Comparison of ENCODE assay signal across 11 cellular contexts in genomic region chr21:45983981-45984551, GRCh38. TPM values are rescaled to one million over a fixed set of nuclear protein-coding genes. Genes with fewer than 3 reads are reported as not detected.
DNase-seq lines count a peak whose midpoint lies in the region; ATAC-seq, FAIRE-seq and TF ChIP-seq lines count a peak whose summit lies in the region.
"Had no signal": no experiment of that assay in that cellular context is flagged by ENCODE, and none has a peak within 500 bp of the region (broad histone marks: within the 10 kb centered on the region; RNA-seq: fewer than 3 reads in every experiment).

No MANE protein-coding gene starts in this region.

- FAIRE-seq in D721Med (lab: Jason Lieb, UNC) = no peak

- DNase-seq in Right ventricle myocardium inferior (ENCODE audit: missing footprints) (peak; percentile 83), cardiac septum (ENCODE audit: low spot score) (no peak), choroid plexus epithelial cell (ENCODE audit: low read depth) (no peak), aorta (peak; percentile 64 to 81), D721Med (ENCODE audit: insufficient read length, low spot score) (no peak), T-helper 9 cell (no peak)
- DNase-seq: H9 had no signal

- H3K4me3 ChIP-seq in choroid plexus epithelial cell (ENCODE audit: low read depth, low read length) = peak overlapping the region; percentile 74
- H3K4me3 ChIP-seq in mucosa of rectum (ENCODE audit: low read length in 2 of 2) = no peak overlapping the region
- no peak overlapping the region for H3K4me3 ChIP-seq in aorta (ENCODE audit: low read length in 2 of 2)

- peak; percentile 44 for ATAC-seq in Right ventricle myocardium inferior
- no peak for ATAC-seq in aorta (ENCODE audit: low FRiP score)
- no peak for ATAC-seq in GM18870 (IDR thresholded peaks at IDR 0.05; ENCODE audit: unreplicated experiment)
- ATAC-seq: CD8-positive, alpha-beta T cell had no signal

- TF ChIP-seq CTCF in choroid plexus epithelial cell (conservative IDR thresholded peaks at IDR 0.05; ENCODE audit: low read depth, low read length) = no peak
- TF ChIP-seq CTCF in D721Med (IDR thresholded peaks at IDR 0.05; ENCODE audit: insufficient read depth, missing control alignments) = no peak

- H3K27ac ChIP-seq in mucosa of rectum (ENCODE audit: low read depth in 2 of 2, low read length in 2 of 2) (peak overlapping the region; percentile 37 to 52), aorta (ENCODE audit: low read depth in 1 of 2, low read length in 2 of 2) (peak overlapping the region in 1 of 2 donors; percentile 37)
- H3K27ac ChIP-seq: epithelial cell of prostate had no signal

- H3K9me3 ChIP-seq in mucosa of rectum (ENCODE audit: control insufficient read depth in 2 of 2, low read length in 2 of 2) = no peaks in the 10 kb centered on the region
- no peaks in the 10 kb centered on the region for H3K9me3 ChIP-seq in aorta (ENCODE audit: control insufficient read depth, low read length)

- intact Hi-C loops in Right ventricle myocardium inferior (cut with DNase I) (no loop called here), cardiac septum (cut with DNase I) (no loop called here), aorta (cut with DNase I) (no loop called here)

- H3K36me3 ChIP-seq in mucosa of rectum (ENCODE audit: control insufficient read depth in 2 of 2, insufficient read depth in 2 of 2, low read length in 2 of 2) = no peaks in the 10 kb centered on the region
- peaks cover 0 to 9% of the 10 kb centered on the region in 2 donors for H3K36me3 ChIP-seq in aorta (ENCODE audit: control insufficient read depth in 1 of 2, insufficient read depth in 2 of 2, low read length in 1 of 2)

- H3K9ac ChIP-seq in mucosa of rectum (ENCODE audit: low read depth in 1 of 2, low read length in 2 of 2) = peak overlapping the region in 1 of 2 donors; percentile 43

- H3K27me3 ChIP-seq in mucosa of rectum (ENCODE audit: control insufficient read depth in 2 of 2, insufficient read depth in 2 of 2, low read length in 2 of 2) (peaks cover 0 to 6% of the 10 kb centered on the region in 2 donors), aorta (ENCODE audit: control insufficient read depth in 1 of 2, insufficient read depth in 2 of 2, low read length in 1 of 2) (no peaks in the 10 kb centered on the region)

- peaks cover 5 to 6% of the 10 kb centered on the region in 2 donors for H3K4me1 ChIP-seq in mucosa of rectum (ENCODE audit: control insufficient read depth in 2 of 2, insufficient read depth in 2 of 2, low read length in 2 of 2)
- no peaks in the 10 kb centered on the region for H3K4me1 ChIP-seq in aorta (ENCODE audit: control insufficient read depth in 1 of 2, insufficient read depth in 2 of 2, low read length in 2 of 2)

- 84 to 86% methylated on average over 34 to 38 of the region's 38 CpGs for WGBS in aorta, 2 donors

RNA-seq across cellular contexts. Expression of gene COL6A1, which starts 2.5 kb away (rescaled TPM):
- total RNA-seq in Right ventricle myocardium inferior = 228 TPM
- total RNA-seq in cardiac septum = 140 TPM
- 100 to 1,000 TPM; 458 to 593 TPM for total RNA-seq in aorta
- 1,000 to 10,000 TPM in 1 of 2 donors, 100 to 1,000 TPM in 1; 156 to 1,773 TPM for polyA plus RNA-seq in aorta

Comparison
In these comparisons a context has a peak if more than half of its experiments do, and no peak if none do; other contexts are left out.
1. DNase-seq: peak in Right ventricle myocardium inferior (single experiment) and aorta (2 of 2); none in cardiac septum (single experiment), choroid plexus epithelial cell (single experiment), D721Med (single experiment) and T-helper 9 cell (single experiment).